Comparison of ENCODE assay signal across 10 cellular contexts in genomic region chr19:10751109-10751972, GRCh38. TPM values are rescaled to one million over a fixed set of nuclear protein-coding genes. Genes with fewer than 3 reads are reported as not detected.
A peak's percentile ranks its signal among the peaks of the same experiment; 100 is the strongest.
DNase-seq lines count a peak whose midpoint lies in the region; ATAC-seq, FAIRE-seq and TF ChIP-seq lines count a peak whose summit lies in the region.
"Had no signal": no experiment of that assay in that cellular context is flagged by ENCODE, and none has a peak within 500 bp of the region (broad histone marks: within the 10 kb centered on the region; RNA-seq: fewer than 3 reads in every experiment).

No MANE protein-coding gene starts in this region.

- no peaks in the 10 kb centered on the region for H3K9me3 Mint-ChIP-seq in effector memory CD8-positive, alpha-beta T cell

- TF ChIP-seq POLR2A in H54 (IDR thresholded peaks at IDR 0.05; ENCODE audit: low read depth, low read length): no peak

- no peaks in the 10 kb centered on the region for H3K36me3 ChIP-seq in muscle layer of duodenum (ENCODE audit: control insufficient read depth in 1 of 2, insufficient read depth in 2 of 2, low read length in 2 of 2)

- H3K36me3 Mint-ChIP-seq in effector memory CD8-positive, alpha-beta T cell (ENCODE audit: insufficient read depth): peaks cover 39% of the 10 kb centered on the region

- no peaks in the 10 kb centered on the region for H3K9me3 ChIP-seq in muscle layer of duodenum (ENCODE audit: control insufficient read depth in 1 of 2, low read length in 2 of 2)

- H3K4me1 ChIP-seq in muscle layer of duodenum (ENCODE audit: control insufficient read depth in 1 of 2, insufficient read depth in 2 of 2, low read length in 2 of 2): peaks cover 31 to 48% of the 10 kb centered on the region in 2 donors

- H3K27me3 ChIP-seq in muscle layer of duodenum (ENCODE audit: low read depth, low read length): no peaks in the 10 kb centered on the region

- H3K4me1 Mint-ChIP-seq in effector memory CD8-positive, alpha-beta T cell (ENCODE audit: low read depth in 2 of 2): peaks cover 52 to 70% of the 10 kb centered on the region in 2 donors

- no peak overlapping the region for H3K4me3 ChIP-seq in muscle layer of duodenum (ENCODE audit: low read depth in 1 of 2, low read length in 2 of 2)

- FAIRE-seq in H54 (lab: Jason Lieb, UNC): no peak

- DNase-seq in Right ventricle myocardium inferior (ENCODE audit: missing footprints) (no peak), cardiac septum (ENCODE audit: low spot score) (no peak), H54 (ENCODE audit: insufficient read length, low spot score) (no peak), GM19238 (ENCODE audit: insufficient read length, low spot score) (no peak)
- no peak for DNase-seq in effector memory CD8-positive, alpha-beta T cell
- no peak for DNase-seq in stimulated activated CD4-positive, alpha-beta T cell treated with anti-CD3 and anti-CD28 coated beads, Interleukin-12 subunit alpha, Interleukin-12 subunit beta, amount 100 ng/mL, for 4 hours
- DNase-seq: DMS79 treated with DMSO at 0.1 percent for 48 hours, NCI-H2029 treated with DMSO at 0.1 percent for 48 hours had no signal

- H3K4me3 Mint-ChIP-seq in effector memory CD8-positive, alpha-beta T cell: no peak overlapping the region

- peak overlapping the region; percentile 90 for H3K27ac ChIP-seq in muscle layer of duodenum (ENCODE audit: low read length)

- intact Hi-C loops in Right ventricle myocardium inferior (cut with DNase I): no loop called here
- intact Hi-C loops in cardiac septum (cut with DNase I): no loop called here

- H3K27ac Mint-ChIP-seq in effector memory CD8-positive, alpha-beta T cell: peak overlapping the region; percentile 91 to 94

- H3K27me3 Mint-ChIP-seq in effector memory CD8-positive, alpha-beta T cell: no peaks in the 10 kb centered on the region

- ATAC-seq in Right ventricle myocardium inferior (peak; percentile 51), GM18858 (IDR thresholded peaks at IDR 0.05; ENCODE audit: unreplicated experiment) (no peak)
- ATAC-seq in effector memory CD8-positive, alpha-beta T cell (replicated peaks): no peak

RNA-seq across cellular contexts. Expression of gene DNM2, which starts 33.5 kb away (rescaled TPM):
- total RNA-seq in Right ventricle myocardium inferior (177 TPM), cardiac septum (138 TPM)

RNA-seq across cellular contexts. Expression of gene QTRT1, which starts 50.1 kb away (rescaled TPM):
- total RNA-seq in Right ventricle myocardium inferior (28.0 TPM), cardiac septum (24.9 TPM)
